Comparison of ENCODE assay signal across 8 cellular contexts in genomic region chr2:84959045-84959493, GRCh38. TPM values are rescaled to one million over a fixed set of nuclear protein-coding genes. Genes with fewer than 3 reads are reported as not detected.
A peak's percentile ranks its signal among the peaks of the same experiment; 100 is the strongest.
DNase-seq lines count a peak whose midpoint lies in the region; ATAC-seq and TF ChIP-seq lines count a peak whose summit lies in the region.

No MANE protein-coding gene starts in this region.

- DNase-seq in activated naive CD4-positive, alpha-beta T cell (lab: John Stamatoyannopoulos, UW): no peak
- DNase-seq in glomerular visceral epithelial cell (ENCODE audit: extremely low spot score): peak; percentile 77
- DNase-seq in transverse colon: no peak

- no peak overlapping the region for H3K4me3 Mint-ChIP-seq in activated naive CD4-positive, alpha-beta T cell treated with anti-CD3 and anti-CD28 coated beads, Interleukin-2, amount 50 U/mL, for 24 hours

- no peaks in the 10 kb centered on the region for H3K36me3 ChIP-seq in transverse colon

- intact Hi-C loops in transverse colon (cut with DNase I; ENCODE audit: low total_unique reads): no loop called here

- H3K4me1 ChIP-seq in transverse colon: peaks cover 7 to 30% (median 19%) of the 10 kb centered on the region in 4 donors

- H3K27ac Mint-ChIP-seq in activated naive CD4-positive, alpha-beta T cell treated with anti-CD3 and anti-CD28 coated beads, Interleukin-2, amount 50 U/mL, for 24 hours: peak overlapping the region; percentile 62

- H3K9me3 ChIP-seq in transverse colon: no peaks in the 10 kb centered on the region

- peaks cover 15% of the 10 kb centered on the region for H3K36me3 Mint-ChIP-seq in activated naive CD4-positive, alpha-beta T cell treated with anti-CD3 and anti-CD28 coated beads, Interleukin-2, amount 50 U/mL, for 24 hours

- H3K27me3 ChIP-seq in transverse colon: no peaks in the 10 kb centered on the region

- in situ Hi-C loops in transverse colon (cut with MboI; ENCODE audit: low pct_ligation_motif_present in 1 of 4, low pct_unique_long_range_greater_than_20kb in 1 of 4, low sequenced_read_pairs in 3 of 4): no loop called here

- H3K27ac ChIP-seq in VCaP: peak overlapping the region; percentile 87
- H3K27ac ChIP-seq in transverse colon: peak overlapping the region in 3 of 4 donors; percentile 9 to 41 (median 40)

- no peaks in the 10 kb centered on the region for H3K27me3 Mint-ChIP-seq in activated naive CD4-positive, alpha-beta T cell treated with anti-CD3 and anti-CD28 coated beads, Interleukin-2, amount 50 U/mL, for 24 hours

- peaks cover 5% of the 10 kb centered on the region for H3K9me3 Mint-ChIP-seq in activated naive CD4-positive, alpha-beta T cell treated with anti-CD3 and anti-CD28 coated beads, Interleukin-2, amount 50 U/mL, for 24 hours

- peaks cover 39% of the 10 kb centered on the region for H3K4me1 Mint-ChIP-seq in activated naive CD4-positive, alpha-beta T cell treated with anti-CD3 and anti-CD28 coated beads, Interleukin-2, amount 50 U/mL, for 24 hours

- no peak for TF ChIP-seq EP300 in transverse colon (IDR thresholded peaks at IDR 0.05; ENCODE audit: low read depth)

- ATAC-seq in HG03097 (IDR thresholded peaks at IDR 0.05; ENCODE audit: low FRiP score, unreplicated experiment) (no peak), GM19023 (IDR thresholded peaks at IDR 0.05; ENCODE audit: unreplicated experiment) (no peak), HG02840 (IDR thresholded peaks at IDR 0.05; ENCODE audit: low FRiP score, unreplicated experiment) (no peak)

- H3K4me3 ChIP-seq in transverse colon: no peak overlapping the region

- TF ChIP-seq POLR2A in transverse colon (IDR thresholded peaks at IDR 0.05): no peak

- TF ChIP-seq CTCF in VCaP (conservative IDR thresholded peaks at IDR 0.05): no peak
- no peak for TF ChIP-seq CTCF in transverse colon (IDR thresholded peaks at IDR 0.05)

- 79% methylated on average over 12 of the region's 12 CpGs; no CpG with 5 or more reads in 1 of the 2 donors for WGBS in transverse colon (ENCODE audit: low coverage in 1 of 2), 2 donors

RNA-seq across cellular contexts. Expression of gene KCMF1, which starts 11.9 kb away (rescaled TPM):
- 10 to 100 TPM; 41.5 to 97.3 (median 55.5) TPM for total RNA-seq in transverse colon

RNA-seq across cellular contexts. Expression of gene TMSB10, which starts 53.6 kb away (rescaled TPM):
- 1,000 to 10,000 TPM; 1,619 to 4,787 (median 3,693) TPM for total RNA-seq in transverse colon
